ENCODE assay signal across 19 cellular contexts in genomic region chr13:24505756-24506155, GRCh38.
"Had no signal": no experiment of that assay in that cellular context is flagged by ENCODE, and none has a peak within 500 bp of the region (broad histone marks: within the 10 kb centered on the region; RNA-seq: fewer than 3 reads in every experiment).

No MANE protein-coding gene starts in this region.

- H3K4me2 ChIP-seq: smooth muscle cell had no signal

- H3K27ac Mint-ChIP-seq: stimulated activated effector memory CD8-positive, alpha-beta T cell treated with anti-CD3 and anti-CD28 coated beads, Interleukin-12 subunit alpha, Interleukin-12 subunit beta, amount 100 ng/mL, for 72 hours had no signal

- H3K27ac ChIP-seq: dorsolateral prefrontal cortex, heart right ventricle, ovary, suprapubic skin, tibial artery had no signal

- H3K4me3 Mint-ChIP-seq: naive thymus-derived CD8-positive, alpha-beta T cell; stimulated activated effector memory CD8-positive, alpha-beta T cell treated with anti-CD3 and anti-CD28 coated beads, Interleukin-12 subunit alpha, Interleukin-12 subunit beta, amount 100 ng/mL, for 72 hours had no signal

- H3K9me3 Mint-ChIP-seq: naive thymus-derived CD8-positive, alpha-beta T cell; stimulated activated effector memory CD8-positive, alpha-beta T cell treated with anti-CD3 and anti-CD28 coated beads, Interleukin-12 subunit alpha, Interleukin-12 subunit beta, amount 100 ng/mL, for 72 hours had no signal

- ATAC-seq: heart right ventricle; left lobe of liver; mucosa of descending colon; naive thymus-derived CD8-positive, alpha-beta T cell; right cardiac atrium; stimulated activated effector memory CD8-positive, alpha-beta T cell treated with anti-CD3 and anti-CD28 coated beads, Interleukin-12 subunit alpha, Interleukin-12 subunit beta, amount 100 ng/mL, for 72 hours; stimulated activated naive CD8-positive, alpha-beta T cell treated with anti-CD3 and anti-CD28 coated beads, Interleukin-15, Interleukin-2, amounts not matched to agents 100 U/mL and 50 U/mL, for 24 hours had no signal

- H3K27me3 Mint-ChIP-seq: naive thymus-derived CD8-positive, alpha-beta T cell had no signal

- H3K36me3 ChIP-seq: ovary had no signal

- H3K4me3 ChIP-seq: dorsolateral prefrontal cortex, heart right ventricle, mucosa of descending colon, ovary, smooth muscle cell, suprapubic skin, tibial artery had no signal

- H3K27me3 ChIP-seq: dorsolateral prefrontal cortex, heart right ventricle, ovary, suprapubic skin, tibial artery had no signal

- H3K9me3 ChIP-seq: heart right ventricle, mucosa of descending colon, ovary, suprapubic skin, tibial artery had no signal

- DNase-seq: cortex of kidney; dorsolateral prefrontal cortex; effector CD8-positive, alpha-beta T cell; foreskin melanocyte; heart right ventricle; hypothalamus; kidney glomerular epithelial cell; naive thymus-derived CD8-positive, alpha-beta T cell; ovary; stimulated activated CD4-positive, alpha-beta T cell treated with anti-CD3 and anti-CD28 coated beads, Interleukin-4, amount 100 ng/mL, for 1 hour; stimulated activated CD8-positive, alpha-beta memory T cell treated with anti-CD3 and anti-CD28 coated beads, Interleukin-4, amount 100 ng/mL, for 48 hours; stimulated activated naive CD8-positive, alpha-beta T cell treated with anti-CD3 and anti-CD28 coated beads, Interleukin-15, Interleukin-2, amounts not matched to agents 100 U/mL and 50 U/mL, for 24 hours; tibial artery had no signal
